In the genomic region with DNA sequence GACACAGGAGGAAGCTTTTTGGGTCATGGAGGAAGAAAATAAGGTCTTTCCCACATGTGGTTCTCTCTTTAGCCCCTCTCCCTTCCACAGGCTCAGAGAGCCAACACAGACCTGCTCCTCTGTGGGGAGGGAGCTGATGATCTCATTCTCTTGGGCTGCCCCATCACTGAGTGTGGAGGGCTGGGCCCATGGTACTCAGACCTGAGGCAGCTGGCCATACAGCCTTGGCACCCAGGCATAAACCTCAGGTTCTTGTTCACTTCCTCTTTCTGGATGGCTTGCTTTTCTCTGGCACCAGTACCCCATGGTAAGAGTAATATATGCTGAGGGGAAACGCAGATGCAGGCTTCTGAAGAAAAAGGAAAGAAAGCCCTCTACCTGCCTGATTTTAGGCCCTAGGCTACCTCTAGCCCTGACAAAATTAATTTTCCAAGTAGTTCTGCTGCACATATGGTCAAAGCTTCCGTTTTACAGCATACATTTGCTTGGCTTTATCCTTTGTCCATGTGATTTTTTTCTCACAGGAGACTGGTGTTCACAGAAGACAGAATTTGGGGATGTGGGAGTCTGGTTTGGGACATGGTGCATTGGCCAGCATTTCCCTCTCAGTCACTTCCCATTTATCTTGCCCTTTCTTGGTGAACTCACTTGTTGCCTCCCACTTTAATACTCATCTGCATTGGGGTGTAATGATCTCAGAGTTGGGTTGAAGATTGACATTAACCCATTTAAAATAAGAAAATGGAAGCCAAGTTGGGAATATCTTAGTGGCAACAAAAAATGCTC, we compare ENCODE assay signal across 10 cellular contexts. TPM values are rescaled to one million over a fixed set of nuclear protein-coding genes. Genes with fewer than 3 reads are reported as not detected.
DNase-seq lines count a peak whose midpoint lies in the region; ATAC-seq, FAIRE-seq and TF ChIP-seq lines count a peak whose summit lies in the region.
"Had no signal": no experiment of that assay in that cellular context is flagged by ENCODE, and none has a peak within 500 bp of the region (broad histone marks: within the 10 kb centered on the region; RNA-seq: fewer than 3 reads in every experiment).

No MANE protein-coding gene starts in this region.

- H3K4me3 ChIP-seq in GM12878, result no peak overlapping the region

- WGBS in GM12878 (ENCODE audit: insufficient coverage, insufficient replicate concordance, low lambda C conversion rate, missing lambda C conversion rate), result 29% methylated on average over 2 of the region's 2 CpGs

- POLR2A ChIA-PET in GM12878 (lab: Charles Lee), result no interaction called here

- CTCF ChIA-PET in GM12878 (lab: Yijun Ruan, JAX), result no interaction called here

- no peak for TF ChIP-seq EP300 in GM12878 (IDR thresholded peaks at IDR 0.05; ENCODE audit: borderline replicate concordance in 1 of 2, control insufficient read depth in 1 of 2, low read depth in 2 of 2, low read length in 2 of 2)

- no peak overlapping the region for H3K9ac ChIP-seq in GM12878 (ENCODE audit: control insufficient read depth, insufficient read depth, low read length)
- H3K9ac ChIP-seq: parathyroid adenoma had no signal

- TF ChIP-seq POLR2A in GM12878 (IDR thresholded peaks at IDR 0.05; ENCODE audit: low read depth, low read length), result no peak

- ATAC-seq in GM21390 (IDR thresholded peaks at IDR 0.05; ENCODE audit: unreplicated experiment) (peak; percentile 70), HG03457 (IDR thresholded peaks at IDR 0.05; ENCODE audit: unreplicated experiment) (peak; percentile 94), GM12878 (peak; percentile 91), SK-N-SH treated with all-trans-retinoic acid at 6 μM for 48 hours (no peak)

- H3K79me2 ChIP-seq in GM12878 (ENCODE audit: control insufficient read depth, insufficient read depth, low read length), result no peaks in the 10 kb centered on the region
- H3K79me2 ChIP-seq: parathyroid adenoma had no signal

- DNase-seq in EL (peak; percentile 48), GM12878 (ENCODE audit: low read depth, low spot score) (peak; percentile 20), T-helper 1 cell (no peak), GM13976 (ENCODE audit: low spot score) (no peak), NCI-H1417 treated with DMSO at 0.1 percent for 48 hours (lab: John Stamatoyannopoulos, UW) (no peak)
- DNase-seq: NCI-H1930 had no signal

- in situ Hi-C loops in GM12878 (cut with MboI) (no loop called here), GM13976 (cut with MboI; ENCODE audit: low sequenced_read_pairs, unreplicated experiment) (no loop called here)

- H3K9me3 ChIP-seq in GM12878 (replicated peaks; ENCODE audit: control insufficient read depth, insufficient read depth, low read length), result no peaks in the 10 kb centered on the region

- H3K4me1 ChIP-seq in GM12878 (ENCODE audit: control insufficient read depth, insufficient read depth, low read length), result peaks cover 8% of the 10 kb centered on the region
- H3K4me1 ChIP-seq: parathyroid adenoma had no signal

- RAD21 ChIA-PET in GM12878 (lab: Charles Lee; ENCODE audit: unreplicated experiment), result no interaction called here

- H3K27me3 ChIP-seq in GM12878 (replicated peaks in 1 of 2; ENCODE audit: control insufficient read depth in 2 of 2, insufficient read depth in 2 of 2, low read length in 1 of 2), result no peaks in the 10 kb centered on the region

- H2AFZ ChIP-seq in GM12878 (ENCODE audit: control insufficient read depth, low read depth, low read length), result no peak overlapping the region
- H2AFZ ChIP-seq: parathyroid adenoma had no signal

- no peak for TF ChIP-seq CTCF in GM12878 (IDR thresholded peaks at IDR 0.05 in 2 of 3, conservative IDR thresholded peaks at IDR 0.05 in 1 of 3; ENCODE audit: control insufficient read depth in 2 of 3, extremely low read depth in 1 of 3, insufficient read depth in 1 of 3, low read depth in 3 of 3, low read length in 3 of 3)
- no peak for TF ChIP-seq CTCF in GM13976 (IDR thresholded peaks at IDR 0.05; ENCODE audit: borderline replicate concordance, control extremely low read depth, extremely low read depth, insufficient read depth, missing control alignments)

- no peak for TF ChIP-seq RAD21 in GM12878 (IDR thresholded peaks at IDR 0.05; ENCODE audit: insufficient read depth, low read depth, low read length)

- SMC1A ChIA-PET in GM12878 (lab: Charles Lee; ENCODE audit: uncharacterized antibody, unreplicated experiment), result no interaction called here

- no peak overlapping the region for H3K27ac ChIP-seq in GM12878 (ENCODE audit: control insufficient read depth, insufficient read depth)
- H3K27ac ChIP-seq: parathyroid adenoma had no signal

- intact Hi-C loops in GM12878 (cut with micrococcal nuclease; ENCODE audit: unreplicated experiment), result no loop called here

- no peaks in the 10 kb centered on the region for H4K20me1 ChIP-seq in GM12878 (ENCODE audit: control insufficient read depth, insufficient read depth)

- no TSS peak for BruUV-seq in GM12878 (replicated peaks; lab: Mats Ljungman, UMichigan)

- H3K36me3 ChIP-seq in GM12878 (ENCODE audit: control insufficient read depth in 2 of 2, insufficient read depth in 2 of 2, low read length in 1 of 2), result no peaks in the 10 kb centered on the region

- no peak for FAIRE-seq in GM12878 (lab: Jason Lieb, UNC)

- H3K4me2 ChIP-seq in GM12878 (ENCODE audit: control insufficient read depth, insufficient read depth), result no peak overlapping the region

TF ChIP-seq in GM12878, 131 proteins besides CTCF, POLR2A, EP300 and RAD21:
- TF ChIP-seq SRF (IDR thresholded peaks at IDR 0.05; ENCODE audit: low read depth in 2 of 2, low read length in 2 of 2) (peak; percentile 62 to 80; a peak in 3 of 4 replicates), SPI1 (IDR thresholded peaks at IDR 0.05; ENCODE audit: borderline replicate concordance, insufficient read depth, low read depth, low read length) (peak; percentile 85), PAX5 (IDR thresholded peaks at IDR 0.05; ENCODE audit: borderline replicate concordance, low read depth, low read length) (no peak)

TF ChIP-seq in SK-N-SH treated with all-trans-retinoic acid at 6 μM for 48 hours, 23 proteins besides CTCF, POLR2A, EP300 and RAD21 (continues in another document):
- TF ChIP-seq TOX (CRISPR knock-in tag; IDR thresholded peaks at IDR 0.05; ENCODE audit: borderline replicate concordance) (no peak), SNAI2 (CRISPR knock-in tag; IDR thresholded peaks at IDR 0.05) (no peak), CSDC2 (CRISPR knock-in tag; IDR thresholded peaks at IDR 0.05) (no peak), GLIS3 (CRISPR knock-in tag; IDR thresholded peaks at IDR 0.05) (no peak)

RNA-seq across cellular contexts. Expression of a gene that starts 11.1 kb away (rescaled TPM):
- total RNA-seq in GM12878 (2013; cell fraction: nucleolus; rRNA removed), result not detected in 2 replicates
- total RNA-seq in GM12878 (2014; rRNA removed) (0.11 and 0.34 TPM in 2 replicates), GM12878 (2014; rRNA removed; fragmentation: Illumina TruSeq; extraction: Trizol) (0.13 TPM in 1 of 2 replicates, not detected in the other), GM12878 (2021) (0.16 TPM in 1 of 2 replicates, not detected in the other)
- 0.67 TPM for polyA plus RNA-seq in GM12878 (2011; ENCODE audit: low read depth)
- polyA plus RNA-seq in GM12878 (2011; rRNA removed) (not detected in 2 replicates), GM12878 (2014; fragmentation: Illumina TruSeq; extraction: Trizol) (0.09 TPM in 1 of 2 replicates, not detected in the other), GM12878 (2014; fragmentation: Nextera tagmentation; extraction: Ambion mirVana) (under 1 TPM in 1 of 2 experiments, not detected in 1; 0.13 TPM), GM12878 (2014; rRNA removed) (not detected in 2 replicates), GM12878 (2016; fragmentation: Nextera tagmentation; extraction: Ambion mirVana) (under 1 TPM in 1 of 2 experiments, not detected in 1; 0.30 TPM)
- not detected in 2 replicates for polyA plus RNA-seq in GM12878 (2011; cell fraction: cytosol; rRNA removed)
- polyA plus RNA-seq in GM12878 (2011; cell fraction: nucleus; rRNA removed), result not detected in 2 replicates
- polyA plus RNA-seq in GM12878 (2012), result 0.27 and 0.36 TPM in 2 replicates
- not detected in 2 replicates for polyA minus RNA-seq in GM12878 (2011; rRNA and poly(A)+ RNA removed)
- polyA minus RNA-seq in GM12878 (2011; cell fraction: cytosol; rRNA and poly(A)+ RNA removed), result not detected in 2 replicates
- polyA minus RNA-seq in GM12878 (2011; cell fraction: nucleus; rRNA and poly(A)+ RNA removed), result not detected in 2 replicates

RNA-seq across cellular contexts. Expression of a gene that starts 49.3 kb away (rescaled TPM):
- total RNA-seq in GM12878 (2013; cell fraction: nucleolus; rRNA removed), result not detected in 2 replicates
- total RNA-seq in GM12878 (2014; rRNA removed) (not detected in 2 replicates), GM12878 (2014; rRNA removed; fragmentation: Illumina TruSeq; extraction: Trizol) (not detected in 2 replicates), GM12878 (2021) (not detected in 2 replicates)
- not detected for polyA plus RNA-seq in GM12878 (2011; ENCODE audit: low read depth)
- polyA plus RNA-seq in GM12878 (2011; rRNA removed) (not detected in 2 replicates), GM12878 (2014; fragmentation: Illumina TruSeq; extraction: Trizol) (not detected in 2 replicates), GM12878 (2014; fragmentation: Nextera tagmentation; extraction: Ambion mirVana) (not detected), GM12878 (2014; rRNA removed) (not detected in 2 replicates), GM12878 (2016; fragmentation: Nextera tagmentation; extraction: Ambion mirVana) (not detected)
- polyA plus RNA-seq in GM12878 (2011; cell fraction: cytosol; rRNA removed), result not detected in 2 replicates
- polyA plus RNA-seq in GM12878 (2011; cell fraction: nucleus; rRNA removed), result not detected in 2 replicates
- polyA plus RNA-seq in GM12878 (2012), result not detected in 2 replicates
- not detected in 2 replicates for polyA minus RNA-seq in GM12878 (2011; rRNA and poly(A)+ RNA removed)
- not detected in 2 replicates for polyA minus RNA-seq in GM12878 (2011; cell fraction: cytosol; rRNA and poly(A)+ RNA removed)
- polyA minus RNA-seq in GM12878 (2011; cell fraction: nucleus; rRNA and poly(A)+ RNA removed), result not detected in 2 replicates

Comparison
In these comparisons a context has a peak if more than half of its experiments do, and no peak if none do; other contexts are left out.
1. DNase-seq: peak in EL (single experiment) and GM12878 (single experiment); none in T-helper 1 cell (0 of 5), GM13976 (single experiment) and NCI-H1417 treated with DMSO at 0.1 percent for 48 hours (single experiment).